ENCODE assay signal across 12 cellular contexts in genomic region chr10:110664483-110665420, GRCh38. TPM values are rescaled to one million over a fixed set of nuclear protein-coding genes. Genes with fewer than 3 reads are reported as not detected.
DNase-seq lines count a peak whose midpoint lies in the region; TF ChIP-seq lines count a peak whose summit lies in the region.
"Had no signal": no experiment of that assay in that cellular context is flagged by ENCODE, and none has a peak within 500 bp of the region (broad histone marks: within the 10 kb centered on the region; RNA-seq: fewer than 3 reads in every experiment).

No MANE protein-coding gene starts in this region.

- peak; percentile 77 for DNase-seq in DMS53 treated with DMSO at 0.1 percent for 48 hours (lab: John Stamatoyannopoulos, UW; ENCODE audit: unreplicated experiment)
- peak; percentile 79 for DNase-seq in MG63
- DNase-seq in choroid plexus epithelial cell (ENCODE audit: low read depth) = peak; percentile 98
- DNase-seq in non-pigmented ciliary epithelial cell (ENCODE audit: low read depth) = peak; percentile 66
- DNase-seq in GM19238 (ENCODE audit: insufficient read length, low spot score) = no peak
- no peak for DNase-seq in NCI-H1092 (lab: John Stamatoyannopoulos, UW)
- no peak for DNase-seq in NCI-H446 treated with DMSO at 0.1 percent for 48 hours (lab: John Stamatoyannopoulos, UW)
- no peak for DNase-seq in activated naive CD4-positive, alpha-beta T cell treated with anti-CD3 and anti-CD28 coated beads for 36 hours
- DNase-seq: activated gamma-delta T cell treated with Interleukin-2 at 50 U/mL for 16 hours; NCI-H1436 treated with DMSO at 0.1 percent for 48 hours; stimulated activated naive CD8-positive, alpha-beta T cell treated with anti-CD3 and anti-CD28 coated beads, Interleukin-15, Interleukin-2, amounts not matched to agents 100 U/mL and 50 U/mL, for 24 hours had no signal

- no peaks in the 10 kb centered on the region for H3K27me3 ChIP-seq in MG63

- H3K36me3 Mint-ChIP-seq in activated naive CD4-positive, alpha-beta T cell treated with anti-CD3 and anti-CD28 coated beads for 36 hours (ENCODE audit: low read depth) = no peaks in the 10 kb centered on the region

- H3K4me3 Mint-ChIP-seq in activated naive CD4-positive, alpha-beta T cell treated with anti-CD3 and anti-CD28 coated beads for 36 hours = no peak overlapping the region

- no peak overlapping the region for H3K4me3 ChIP-seq in MG63
- no peak overlapping the region for H3K4me3 ChIP-seq in choroid plexus epithelial cell (ENCODE audit: low read depth, low read length)
- H3K4me3 ChIP-seq: GM12878 had no signal

- intact Hi-C loops in activated naive CD4-positive, alpha-beta T cell treated with anti-CD3 and anti-CD28 coated beads for 36 hours (cut with micrococcal nuclease) = no loop called here

- H3K36me3 ChIP-seq in MG63 = no peaks in the 10 kb centered on the region

- peaks cover 5% of the 10 kb centered on the region for H3K4me1 Mint-ChIP-seq in activated naive CD4-positive, alpha-beta T cell treated with anti-CD3 and anti-CD28 coated beads for 36 hours (ENCODE audit: low read depth)

- CTCF ChIA-PET in activated naive CD4-positive, alpha-beta T cell treated with anti-CD3 and anti-CD28 coated beads for 36 hours (lab: Charles Lee) = interaction anchor here (0.6 kb wide), 1 partner anchor 274 kb away, joined by 3 read pairs; no protein-coding TSS in a partner anchor

- H3K27ac Mint-ChIP-seq in activated naive CD4-positive, alpha-beta T cell treated with anti-CD3 and anti-CD28 coated beads for 36 hours = no peak overlapping the region

- no peaks in the 10 kb centered on the region for H3K27me3 Mint-ChIP-seq in activated naive CD4-positive, alpha-beta T cell treated with anti-CD3 and anti-CD28 coated beads for 36 hours (ENCODE audit: low read depth)

- TF ChIP-seq CTCF in choroid plexus epithelial cell (conservative IDR thresholded peaks at IDR 0.05; ENCODE audit: low read depth, low read length) = no peak

- no peaks in the 10 kb centered on the region for H3K9me3 Mint-ChIP-seq in activated naive CD4-positive, alpha-beta T cell treated with anti-CD3 and anti-CD28 coated beads for 36 hours

- H3K9me3 ChIP-seq in MG63 = no peaks in the 10 kb centered on the region

RNA-seq across cellular contexts. Expression of gene RBM20, which starts 20.6 kb away (rescaled TPM):
- total RNA-seq in MG63 (2014; rRNA removed; shearing (Covaris generic); ENCODE audit: low replicate concordance) = not detected in 2 replicates
- under 1 TPM; 0.40 to 0.50 TPM for total RNA-seq in activated naive CD4-positive, alpha-beta T cell treated with anti-CD3 and anti-CD28 coated beads for 36 hours

Comparison
In these comparisons a context has a peak if more than half of its experiments do, and no peak if none do; other contexts are left out.
1. DNase-seq: peak in DMS53 treated with DMSO at 0.1 percent for 48 hours (single experiment), MG63 (single experiment), choroid plexus epithelial cell (single experiment) and non-pigmented ciliary epithelial cell (single experiment); none in GM19238 (single experiment), NCI-H1092 (single experiment), NCI-H446 treated with DMSO at 0.1 percent for 48 hours (single experiment) and activated naive CD4-positive, alpha-beta T cell treated with anti-CD3 and anti-CD28 coated beads for 36 hours (single experiment).